ENCODE assay signal across 16 cellular contexts in genomic region chr6:80610821-80611220, GRCh38.
DNase-seq lines count a peak whose midpoint lies in the region; ATAC-seq and TF ChIP-seq lines count a peak whose summit lies in the region.
"Had no signal": no experiment of that assay in that cellular context is flagged by ENCODE, and none has a peak within 500 bp of the region (broad histone marks: within the 10 kb centered on the region; RNA-seq: fewer than 3 reads in every experiment).

No MANE protein-coding gene starts in this region.

- TF ChIP-seq CTCF in choroid plexus epithelial cell (conservative IDR thresholded peaks at IDR 0.05; ENCODE audit: low read depth, low read length) = no peak

- no peak overlapping the region for H3K4me3 ChIP-seq in choroid plexus epithelial cell (ENCODE audit: low read depth, low read length)
- H3K4me3 ChIP-seq: vagina had no signal

- DNase-seq in Daoy (ENCODE audit: low read depth) = peak; percentile 11
- DNase-seq in NCI-H226 = peak; percentile 56
- DNase-seq in choroid plexus epithelial cell (ENCODE audit: low read depth) = peak; percentile 61
- DNase-seq in myocyte (ENCODE audit: low read depth) = peak; percentile 53
- DNase-seq in NCI-H1048 (lab: John Stamatoyannopoulos, UW) = no peak
- DNase-seq: activated T-cell treated with anti-CD3 and anti-CD28 coated beads, Interleukin-2, amount 50 U/mL, for 72 hours; effector memory CD4-positive, alpha-beta T cell; NCI-H1105 treated with DMSO at 0.1 percent for 48 hours; NCI-H524; nephron progenitor cell; stimulated activated naive CD8-positive, alpha-beta T cell treated with anti-CD3 and anti-CD28 coated beads, Interleukin-15, Interleukin-2, amounts not matched to agents 100 U/mL and 50 U/mL, for 24 hours had no signal

- no peak for ATAC-seq in HG03521 (IDR thresholded peaks at IDR 0.05; ENCODE audit: unreplicated experiment)
- ATAC-seq in GM19397 (IDR thresholded peaks at IDR 0.05; ENCODE audit: unreplicated experiment) = no peak
- ATAC-seq in HG03457 (IDR thresholded peaks at IDR 0.05; ENCODE audit: unreplicated experiment) = no peak
- ATAC-seq: sciatic nerve; stimulated activated naive CD8-positive, alpha-beta T cell treated with anti-CD3 and anti-CD28 coated beads, Interleukin-15, Interleukin-2, amounts not matched to agents 100 U/mL and 50 U/mL, for 24 hours had no signal
